Comparison of ENCODE assay signal across 7 cellular contexts in the genomic region with DNA sequence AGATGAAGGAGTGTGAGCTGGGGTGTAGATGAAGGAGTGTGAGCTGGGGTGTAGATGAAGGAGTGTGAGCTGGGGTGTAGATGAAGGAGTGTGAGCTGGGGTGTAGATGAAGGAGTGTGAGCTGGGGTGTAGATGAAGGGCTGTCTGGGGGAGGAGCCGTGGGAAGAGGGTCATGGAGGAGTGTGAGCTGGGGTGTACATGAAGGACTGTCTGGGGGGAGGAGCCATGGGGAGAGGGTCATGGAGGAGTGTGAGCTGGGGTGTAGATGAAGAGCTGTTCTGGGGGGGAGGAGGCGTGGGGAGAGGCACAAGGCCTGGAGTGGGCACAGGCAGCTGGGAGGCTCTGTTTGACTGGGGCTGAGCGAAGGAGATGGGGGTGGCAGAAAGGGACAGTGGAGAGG. TPM values are rescaled to one million over a fixed set of nuclear protein-coding genes. Genes with fewer than 3 reads are reported as not detected.
DNase-seq lines count a peak whose midpoint lies in the region; ATAC-seq, FAIRE-seq and TF ChIP-seq lines count a peak whose summit lies in the region.
"Not testable (repeated sequence)": the region's sequence is repeated elsewhere in the genome, so short reads cannot be mapped to it uniquely, and the experiment has no call there.

No MANE protein-coding gene starts in this region.

- intact Hi-C loops in natural killer cell (cut with micrococcal nuclease), result loop anchor here (5.0 kb wide), 2 partner anchors 86 to 431 kb away; no protein-coding TSS in a partner anchor
- intact Hi-C loops in spleen (cut with DNase I; ENCODE audit: low total_unique reads), result not testable (repeated sequence)

- not testable (repeated sequence) for TF ChIP-seq CTCF in natural killer cell (IDR thresholded peaks at IDR 0.05); spleen (IDR thresholded peaks at IDR 0.05 in 8 of 11, conservative IDR thresholded peaks at IDR 0.05 in 3 of 11)

- not testable (repeated sequence) for H3K9me3 Mint-ChIP-seq in activated T-helper 17 cell treated with anti-CD3 and anti-CD28 coated beads, Interleukin-2, amount 50 U/mL, for 72 hours; effector memory CD8-positive, alpha-beta T cell; natural killer cell

- DNase-seq in GM12891 (ENCODE audit: insufficient read length, low spot score); T-helper 17 cell; effector memory CD8-positive, alpha-beta T cell; natural killer cell: not testable (repeated sequence)
- peak; percentile 46 for DNase-seq in activated CD8-positive, alpha-beta memory T cell treated with anti-CD3 and anti-CD28 coated beads for 24 hours
- peak; percentile 61 for DNase-seq in spleen

- H3K4me3 ChIP-seq in spleen, result not testable (repeated sequence)

- not testable (repeated sequence) for H3K9me3 ChIP-seq in T-helper 17 cell (ENCODE audit: control insufficient read depth, low read length, poor library complexity, severe bottlenecking); spleen

- not testable (repeated sequence) for H3K27ac ChIP-seq in spleen

- H3K27ac Mint-ChIP-seq in T-helper 17 cell (peak overlapping the region; percentile 62), natural killer cell (peak overlapping the region; percentile 61 to 74)
- peak overlapping the region; percentile 37 for H3K27ac Mint-ChIP-seq in activated T-helper 17 cell treated with anti-CD3 and anti-CD28 coated beads, Interleukin-2, amount 50 U/mL, for 72 hours
- peak overlapping the region; percentile 74 to 87 for H3K27ac Mint-ChIP-seq in effector memory CD8-positive, alpha-beta T cell

- TF ChIP-seq POLR2A in GM12891 (IDR thresholded peaks at IDR 0.05; ENCODE audit: low read depth, low read length); spleen (IDR thresholded peaks at IDR 0.05): not testable (repeated sequence)

- ATAC-seq in T-helper 17 cell; activated T-helper 17 cell treated with anti-CD3 and anti-CD28 coated beads, Interleukin-2, amount 50 U/mL, for 72 hours (replicated peaks); effector memory CD8-positive, alpha-beta T cell (replicated peaks); natural killer cell: not testable (repeated sequence)

- WGBS in spleen, 5 donors, result 92 to 96% (median 94%) methylated on average over 3 of the region's 3 CpGs

- H3K27me3 ChIP-seq in spleen (replicated peaks in 1 of 7), result not testable (repeated sequence)

- peaks cover 0 to 25% (median 13%) of the 10 kb centered on the region in 6 donors for H3K4me1 ChIP-seq in spleen

- not testable (repeated sequence) for H3K36me3 Mint-ChIP-seq in T-helper 17 cell (ENCODE audit: low read depth); natural killer cell
- H3K36me3 Mint-ChIP-seq in activated T-helper 17 cell treated with anti-CD3 and anti-CD28 coated beads, Interleukin-2, amount 50 U/mL, for 72 hours (ENCODE audit: low read depth), result peaks cover 85% of the 10 kb centered on the region
- peaks cover 42% of the 10 kb centered on the region for H3K36me3 Mint-ChIP-seq in effector memory CD8-positive, alpha-beta T cell (ENCODE audit: insufficient read depth)

- H3K4me1 Mint-ChIP-seq in T-helper 17 cell, result peaks cover 15% of the 10 kb centered on the region
- H3K4me1 Mint-ChIP-seq in activated T-helper 17 cell treated with anti-CD3 and anti-CD28 coated beads, Interleukin-2, amount 50 U/mL, for 72 hours, result peaks cover 10% of the 10 kb centered on the region
- peaks cover 16 to 34% of the 10 kb centered on the region in 2 donors for H3K4me1 Mint-ChIP-seq in effector memory CD8-positive, alpha-beta T cell (ENCODE audit: low read depth in 2 of 2)
- H3K4me1 Mint-ChIP-seq in natural killer cell, result peaks cover 15 to 36% of the 10 kb centered on the region in 2 donors

- H3K27me3 Mint-ChIP-seq in T-helper 17 cell; activated T-helper 17 cell treated with anti-CD3 and anti-CD28 coated beads, Interleukin-2, amount 50 U/mL, for 72 hours; effector memory CD8-positive, alpha-beta T cell; natural killer cell (ENCODE audit: low read depth in 2 of 2): not testable (repeated sequence)

- not testable (repeated sequence) for H3K4me3 Mint-ChIP-seq in T-helper 17 cell; effector memory CD8-positive, alpha-beta T cell; natural killer cell
- H3K4me3 Mint-ChIP-seq in activated T-helper 17 cell treated with anti-CD3 and anti-CD28 coated beads, Interleukin-2, amount 50 U/mL, for 72 hours, result peak overlapping the region; percentile 1

- FAIRE-seq in GM12891 (lab: Jason Lieb, UNC), result peak; percentile 23

- H3K36me3 ChIP-seq in spleen, result peaks cover 0 to 19% (median 0%) of the 10 kb centered on the region in 6 donors

RNA-seq across cellular contexts. Expression of a gene that starts 51.4 kb away (rescaled TPM):
- polyA plus RNA-seq in GM12891 (2012; ENCODE audit: low read depth, missing spikeins), result 2.1 TPM
- total RNA-seq in T-helper 17 cell (10 to 100 TPM; 28.9 to 36.1 TPM), natural killer cell (100 to 1,000 TPM in 1 of 3 donors, 10 to 100 TPM in 2; 84.1 to 143 (median 89.0) TPM), spleen (10 to 100 TPM; 13.2 to 48.3 (median 19.5) TPM)
- 100 to 1,000 TPM; 118 to 331 TPM for total RNA-seq in activated T-helper 17 cell treated with anti-CD3 and anti-CD28 coated beads, Interleukin-2, amount 50 U/mL, for 72 hours
- polyA plus RNA-seq in spleen, result 1 to 10 TPM; 5.9 to 8.5 (median 6.4) TPM

RNA-seq across cellular contexts. Expression of a gene that starts 56.7 kb away (rescaled TPM):
- 45.0 TPM for polyA plus RNA-seq in GM12891 (2012; ENCODE audit: low read depth, missing spikeins)
- 100 to 1,000 TPM in 1 of 2 donors, 10 to 100 TPM in 1; 87.2 to 107 TPM for total RNA-seq in T-helper 17 cell
- total RNA-seq in activated T-helper 17 cell treated with anti-CD3 and anti-CD28 coated beads, Interleukin-2, amount 50 U/mL, for 72 hours, result 10 to 100 TPM; 82.3 to 89.8 TPM
- 100 to 1,000 TPM in 1 of 3 donors, 10 to 100 TPM in 2; 85.7 to 106 (median 86.8) TPM for total RNA-seq in natural killer cell
- total RNA-seq in spleen, result 10 to 100 TPM; 61.3 to 91.3 (median 71.3) TPM
- polyA plus RNA-seq in spleen, result 100 to 1,000 TPM in 2 of 3 donors, 10 to 100 TPM in 1; 81.8 to 131 (median 126) TPM
